In genomic region chr10:113854757-113855626, GRCh38 we compare ENCODE assay signal across 8 cellular contexts. TPM values are rescaled to one million over a fixed set of nuclear protein-coding genes. Genes with fewer than 3 reads are reported as not detected.
DNase-seq lines count a peak whose midpoint lies in the region; ATAC-seq, FAIRE-seq and TF ChIP-seq lines count a peak whose summit lies in the region.

No MANE protein-coding gene starts in this region.

- H2AK5ac ChIP-seq in H1 (ENCODE audit: low read depth, low read length), result no peak overlapping the region

- no peak overlapping the region for H2BK120ac ChIP-seq in H1 (replicated peaks; ENCODE audit: low read depth, low read length)

- peak; percentile 71 to 83 for TF ChIP-seq POLR2A in H1 (IDR thresholded peaks at IDR 0.05; ENCODE audit: control extremely low read depth in 1 of 2, low read depth in 2 of 2, low read length in 2 of 2)

- no peaks in the 10 kb centered on the region for H3K9me3 ChIP-seq in H1 (ENCODE audit: insufficient read depth in 2 of 2, low read depth in 1 of 2, low read length in 1 of 2)

- peak overlapping the region; percentile 97 for H3K27ac ChIP-seq in H1 (ENCODE audit: low read depth, low read length)

- CTCF ChIA-PET in activated CD4-positive, alpha-beta memory T cell treated with anti-CD3 and anti-CD28 coated beads, Interleukin-2, amount 10 ng/mL, durations not matched to agents 7 days and 5 days (lab: Charles Lee), result no interaction called here
- CTCF ChIA-PET in H1 (lab: Charles Lee; ENCODE audit: partially characterized antibody), result no interaction called here

- TF ChIP-seq EP300 in H1 (IDR thresholded peaks at IDR 0.05; ENCODE audit: borderline replicate concordance in 1 of 2, low read depth in 2 of 2, low read length in 2 of 2), result no peak

- 4% methylated on average over 56 of the region's 66 CpGs; no CpG with 5 or more reads in 1 of the 2 experiments for WGBS in H1 (ENCODE audit: extremely low coverage in 1 of 2, insufficient coverage in 1 of 2, insufficient read length in 1 of 2, insufficient replicate concordance in 2 of 2, low coverage in 1 of 2, low lambda C conversion rate in 2 of 2, missing lambda C conversion rate in 1 of 2), 2 experiments

- peak overlapping the region; percentile 100 for H3K18ac ChIP-seq in H1 (ENCODE audit: extremely low read depth, low read length)

- no peak overlapping the region for H2BK20ac ChIP-seq in H1 (ENCODE audit: low read length)

- peak overlapping the region; percentile 85 for H4K91ac ChIP-seq in H1 (replicated peaks; ENCODE audit: insufficient read length, low read length)

- H3K79me1 ChIP-seq in H1 (ENCODE audit: low read depth, low read length), result peaks cover 2% of the 10 kb centered on the region; the same call in 1 of the 2 replicates

- H3K4me1 ChIP-seq in H1 (replicated peaks in 1 of 4; ENCODE audit: control insufficient read depth in 3 of 4, insufficient read depth in 4 of 4, low read length in 3 of 4), result peaks cover 3 to 6% (median 4%) of the 10 kb centered on the region in 4 experiments; a peak in 5 of 7 replicates

- peaks cover 6% of the 10 kb centered on the region; the same call in 1 of the 2 replicates for H3K23me2 ChIP-seq in H1 (ENCODE audit: low read depth, low read length)

- H3K36me3 Mint-ChIP-seq in HFFc6 (ENCODE audit: low read depth) (peaks cover 8% of the 10 kb centered on the region), memory B cell (peaks cover 5% of the 10 kb centered on the region)
- peaks cover 27% of the 10 kb centered on the region for H3K36me3 Mint-ChIP-seq in activated CD4-positive, alpha-beta memory T cell treated with anti-CD3 and anti-CD28 coated beads, Interleukin-2, amount 10 ng/mL, durations not matched to agents 7 days and 5 days (ENCODE audit: low read depth)

- H3K4me3 ChIP-seq in H1 (ENCODE audit: extremely low read depth in 1 of 4, insufficient read depth in 2 of 4, low read depth in 3 of 4, low read length in 4 of 4), result peak overlapping the region; percentile 75 to 98 (median 97)

- peak overlapping the region; percentile 41 for H3K4ac ChIP-seq in H1 (replicated peaks; ENCODE audit: insufficient read length, low read depth, low read length)

- peak overlapping the region; percentile 81 to 98 for H3K4me2 ChIP-seq in H1 (ENCODE audit: insufficient read depth in 1 of 2, low read depth in 2 of 2, low read length in 2 of 2)

- DNase-seq in NCI-H82 (lab: John Stamatoyannopoulos, UW), result peak; percentile 58
- no peak for DNase-seq in NCI-H82 treated with DMSO at 0.1 percent for 48 hours (lab: John Stamatoyannopoulos, UW; ENCODE audit: unreplicated experiment)
- peak; percentile 18 for DNase-seq in HFFc6
- peak; percentile 6 to 8 for DNase-seq in NCI-H1930 (lab: John Stamatoyannopoulos, UW)
- no peak for DNase-seq in activated CD4-positive, alpha-beta memory T cell treated with anti-CD3 and anti-CD28 coated beads, Interleukin-2, amount 10 ng/mL, durations not matched to agents 7 days and 5 days
- peak in 1 of 2 experiments; percentile 79 for DNase-seq in H1 (ENCODE audit: low read depth in 1 of 2, low spot score in 2 of 2)
- peak; percentile 67 to 70 for DNase-seq in memory B cell (ENCODE audit: low spot score in 2 of 2)
- DNase-seq in stimulated activated CD8-positive, alpha-beta memory T cell treated with anti-CD3 and anti-CD28 coated beads, Interleukin-4, amount 100 ng/mL, for 48 hours, result peak; percentile 66

- peak overlapping the region; percentile 99 for H4K8ac ChIP-seq in H1 (ENCODE audit: extremely low read depth, insufficient read depth, low read length)

- no peak for FAIRE-seq in H1 (lab: Jason Lieb, UNC)

- 0 out of 2 replicates have a peak overlapping the region, but pooled peaks have one; percentile 88 for H2BK15ac ChIP-seq in H1 (ENCODE audit: low read length)

- peaks cover 0 to 50% of the 10 kb centered on the region in 2 experiments; a peak in 2 of 4 replicates for H3K79me2 ChIP-seq in H1 (ENCODE audit: control insufficient read depth in 1 of 2, insufficient read depth in 2 of 2, low read length in 2 of 2)

- peak overlapping the region; percentile 91 for H3K4me3 Mint-ChIP-seq in HFFc6
- peak overlapping the region; percentile 90 for H3K4me3 Mint-ChIP-seq in activated CD4-positive, alpha-beta memory T cell treated with anti-CD3 and anti-CD28 coated beads, Interleukin-2, amount 10 ng/mL, durations not matched to agents 7 days and 5 days
- H3K4me3 Mint-ChIP-seq in memory B cell, result peak overlapping the region; percentile 98

- peak overlapping the region; percentile 99 for H2BK5ac ChIP-seq in H1 (ENCODE audit: low read depth, low read length)

- no peaks in the 10 kb centered on the region for H3K9me3 Mint-ChIP-seq in HFFc6
- no peaks in the 10 kb centered on the region for H3K9me3 Mint-ChIP-seq in activated CD4-positive, alpha-beta memory T cell treated with anti-CD3 and anti-CD28 coated beads, Interleukin-2, amount 10 ng/mL, durations not matched to agents 7 days and 5 days
- H3K9me3 Mint-ChIP-seq in memory B cell, result no peaks in the 10 kb centered on the region

- H3K4me1 Mint-ChIP-seq in HFFc6 (ENCODE audit: low read depth), result peaks cover 50% of the 10 kb centered on the region
- H3K4me1 Mint-ChIP-seq in activated CD4-positive, alpha-beta memory T cell treated with anti-CD3 and anti-CD28 coated beads, Interleukin-2, amount 10 ng/mL, durations not matched to agents 7 days and 5 days, result peaks cover 56% of the 10 kb centered on the region
- H3K4me1 Mint-ChIP-seq in memory B cell, result peaks cover 17% of the 10 kb centered on the region

- ATAC-seq in memory B cell (ENCODE audit: low read depth), result peak; percentile 76

- H3K14ac ChIP-seq in H1 (ENCODE audit: insufficient read length), result no peak overlapping the region

- TF ChIP-seq CTCF in HFFc6 (IDR thresholded peaks at IDR 0.05), result peak; percentile 41
- TF ChIP-seq CTCF in H1 (IDR thresholded peaks at IDR 0.05; ENCODE audit: control extremely low read depth in 1 of 3, insufficient read depth in 1 of 3, low read depth in 1 of 3, low read length in 3 of 3), result peak in 1 of 3 experiments; percentile 0; a peak in 1 of 4 replicates

- no peaks in the 10 kb centered on the region for H4K20me1 ChIP-seq in H1 (replicated peaks in 1 of 2; ENCODE audit: control insufficient read depth in 1 of 2, insufficient read depth in 2 of 2, low read length in 2 of 2)

- no peaks in the 10 kb centered on the region for H3K27me3 ChIP-seq in H1 (replicated peaks in 1 of 4; ENCODE audit: control insufficient read depth in 3 of 4, extremely low read depth in 1 of 4, insufficient read depth in 3 of 4, low read length in 3 of 4)

- no peak overlapping the region for H3K23ac ChIP-seq in H1 (ENCODE audit: insufficient read length)

- peak overlapping the region; percentile 91 for H2BK12ac ChIP-seq in H1 (ENCODE audit: low read depth, low read length)

- H3K9ac ChIP-seq in H1 (replicated peaks in 1 of 4; ENCODE audit: extremely low read depth in 1 of 4, low read depth in 3 of 4, low read length in 3 of 4), result peak overlapping the region; percentile 89 to 99 (median 98)

- peak overlapping the region; percentile 100 for H2AFZ ChIP-seq in H1 (ENCODE audit: low read length)

- peak overlapping the region; percentile 95 for H3K56ac ChIP-seq in H1 (replicated peaks; ENCODE audit: insufficient read length, low read depth, low read length)

- H3K36me3 ChIP-seq in H1 (ENCODE audit: control insufficient read depth in 2 of 4, insufficient read depth in 4 of 4, low read length in 3 of 4), result peaks cover 0 to 19% (median 6%) of the 10 kb centered on the region in 4 experiments; a peak in 5 of 8 replicates

- POLR2A ChIA-PET in activated CD4-positive, alpha-beta memory T cell treated with anti-CD3 and anti-CD28 coated beads, Interleukin-2, amount 10 ng/mL, durations not matched to agents 7 days and 5 days (lab: Charles Lee), result no interaction called here
- POLR2A ChIA-PET in H1 (lab: Charles Lee; ENCODE audit: partially characterized antibody), result interaction anchor here (1.0 to 1.3 kb wide), 3 partner anchors 10 to 129 kb away, joined by 3 to 7 read pairs (median 3); no protein-coding TSS in a partner anchor

- no peak for TF ChIP-seq RAD21 in H1 (IDR thresholded peaks at IDR 0.05 in 1 of 2, conservative IDR thresholded peaks at IDR 0.05 in 1 of 2; ENCODE audit: low read depth in 2 of 2, low read length in 2 of 2)

- peak overlapping the region; percentile 99 for H4K5ac ChIP-seq in H1 (ENCODE audit: insufficient read length, low read depth, low read length)

- H3K27ac Mint-ChIP-seq in HFFc6 (peak overlapping the region; percentile 97), memory B cell (peak overlapping the region; percentile 98)
- peak overlapping the region; percentile 87 for H3K27ac Mint-ChIP-seq in activated CD4-positive, alpha-beta memory T cell treated with anti-CD3 and anti-CD28 coated beads, Interleukin-2, amount 10 ng/mL, durations not matched to agents 7 days and 5 days

- H3K27me3 Mint-ChIP-seq in HFFc6 (ENCODE audit: insufficient read depth) (peaks cover 4% of the 10 kb centered on the region; the same call in 1 of the 2 replicates), memory B cell (no peaks in the 10 kb centered on the region)
- no peaks in the 10 kb centered on the region for H3K27me3 Mint-ChIP-seq in activated CD4-positive, alpha-beta memory T cell treated with anti-CD3 and anti-CD28 coated beads, Interleukin-2, amount 10 ng/mL, durations not matched to agents 7 days and 5 days

RNA-seq across cellular contexts. Expression of gene NHLRC2, which starts 0.5 kb away (rescaled TPM):
- 10 to 100 TPM; 24.0 to 27.4 (median 25.9) TPM for total RNA-seq in HFFc6 (2021; fragmentation: NEBNext Ultra II Directional; extraction: Animal tissue kit (Norgen Biotek cat#: 25700))
- 10 to 100 TPM; 29.5 to 29.9 TPM for total RNA-seq in activated CD4-positive, alpha-beta memory T cell treated with anti-CD3 and anti-CD28 coated beads, Interleukin-2, amount 10 ng/mL, durations not matched to agents 7 days and 5 days
- 21.6 and 25.6 TPM in 2 replicates for total RNA-seq in H1 (2021; fragmentation: NEBNext Ultra II Directional; extraction: Animal tissue kit (Norgen Biotek cat#: 25700))
- polyA plus RNA-seq in H1 (2011; rRNA removed), result 4.4 and 4.9 TPM in 2 replicates
- polyA plus RNA-seq in H1 (2011; cell fraction: cytosol; rRNA removed), result 6.7 TPM
- 7.0 TPM for polyA plus RNA-seq in H1 (2011; cell fraction: nucleus; rRNA removed)
- polyA plus RNA-seq in H1 (2012, experiment 1 of 2), result 3.9 to 5.5 TPM (median 4.8 TPM) in 4 replicates
- polyA plus RNA-seq in H1 (2012, experiment 2 of 2), result 0.29 TPM
- 6.4 TPM for polyA plus RNA-seq in H1 (2013, experiment 1 of 2)
- polyA plus RNA-seq in H1 (2013, experiment 2 of 2), result 5.6 TPM
- 34.1 and 36.0 TPM in 2 replicates for polyA minus RNA-seq in H1 (2011; rRNA and poly(A)+ RNA removed)
- polyA minus RNA-seq in H1 (2011; cell fraction: cytosol; rRNA and poly(A)+ RNA removed), result 14.3 TPM
- polyA minus RNA-seq in H1 (2011; cell fraction: nucleus; rRNA and poly(A)+ RNA removed), result 71.4 TPM

RNA-seq across cellular contexts. Expression of gene DCLRE1A, which starts 1.1 kb away (rescaled TPM):
- total RNA-seq in HFFc6 (2021; fragmentation: NEBNext Ultra II Directional; extraction: Animal tissue kit (Norgen Biotek cat#: 25700)), result 1 to 10 TPM; 4.9 to 6.1 (median 5.4) TPM
- total RNA-seq in activated CD4-positive, alpha-beta memory T cell treated with anti-CD3 and anti-CD28 coated beads, Interleukin-2, amount 10 ng/mL, durations not matched to agents 7 days and 5 days, result 10 to 100 TPM; 17.8 to 18.2 TPM
- total RNA-seq in H1 (2021; fragmentation: NEBNext Ultra II Directional; extraction: Animal tissue kit (Norgen Biotek cat#: 25700)), result 10.1 and 11.4 TPM in 2 replicates
- polyA plus RNA-seq in H1 (2011; rRNA removed), result 4.6 and 8.1 TPM in 2 replicates
- polyA plus RNA-seq in H1 (2011; cell fraction: cytosol; rRNA removed), result 7.5 TPM
- polyA plus RNA-seq in H1 (2011; cell fraction: nucleus; rRNA removed), result 4.4 TPM
- 6.0 to 9.4 TPM (median 7.2 TPM) in 4 replicates for polyA plus RNA-seq in H1 (2012, experiment 1 of 2)
- 0.47 TPM for polyA plus RNA-seq in H1 (2012, experiment 2 of 2)
- 6.0 TPM for polyA plus RNA-seq in H1 (2013, experiment 1 of 2)
- 6.0 TPM for polyA plus RNA-seq in H1 (2013, experiment 2 of 2)
- polyA minus RNA-seq in H1 (2011; rRNA and poly(A)+ RNA removed), result 13.5 and 17.7 TPM in 2 replicates
- polyA minus RNA-seq in H1 (2011; cell fraction: cytosol; rRNA and poly(A)+ RNA removed), result 6.2 TPM
- polyA minus RNA-seq in H1 (2011; cell fraction: nucleus; rRNA and poly(A)+ RNA removed), result 10.0 TPM

Comparison
In these comparisons a context has a peak if more than half of its experiments do, and no peak if none do; other contexts are left out.
1. DNase-seq: peak in NCI-H82 (single experiment), HFFc6 (single experiment), NCI-H1930 (2 of 2), memory B cell (2 of 2) and stimulated activated CD8-positive, alpha-beta memory T cell treated with anti-CD3 and anti-CD28 coated beads, Interleukin-4, amount 100 ng/mL, for 48 hours (single experiment); none in NCI-H82 treated with DMSO at 0.1 percent for 48 hours (single experiment) and activated CD4-positive, alpha-beta memory T cell treated with anti-CD3 and anti-CD28 coated beads, Interleukin-2, amount 10 ng/mL, durations not matched to agents 7 days and 5 days (single experiment).
2. Peak in every context shown above with its lines, with median percentiles within 50 percentile points of each other: H3K27ac Mint-ChIP-seq and H3K4me3 Mint-ChIP-seq.